In the genomic region with DNA sequence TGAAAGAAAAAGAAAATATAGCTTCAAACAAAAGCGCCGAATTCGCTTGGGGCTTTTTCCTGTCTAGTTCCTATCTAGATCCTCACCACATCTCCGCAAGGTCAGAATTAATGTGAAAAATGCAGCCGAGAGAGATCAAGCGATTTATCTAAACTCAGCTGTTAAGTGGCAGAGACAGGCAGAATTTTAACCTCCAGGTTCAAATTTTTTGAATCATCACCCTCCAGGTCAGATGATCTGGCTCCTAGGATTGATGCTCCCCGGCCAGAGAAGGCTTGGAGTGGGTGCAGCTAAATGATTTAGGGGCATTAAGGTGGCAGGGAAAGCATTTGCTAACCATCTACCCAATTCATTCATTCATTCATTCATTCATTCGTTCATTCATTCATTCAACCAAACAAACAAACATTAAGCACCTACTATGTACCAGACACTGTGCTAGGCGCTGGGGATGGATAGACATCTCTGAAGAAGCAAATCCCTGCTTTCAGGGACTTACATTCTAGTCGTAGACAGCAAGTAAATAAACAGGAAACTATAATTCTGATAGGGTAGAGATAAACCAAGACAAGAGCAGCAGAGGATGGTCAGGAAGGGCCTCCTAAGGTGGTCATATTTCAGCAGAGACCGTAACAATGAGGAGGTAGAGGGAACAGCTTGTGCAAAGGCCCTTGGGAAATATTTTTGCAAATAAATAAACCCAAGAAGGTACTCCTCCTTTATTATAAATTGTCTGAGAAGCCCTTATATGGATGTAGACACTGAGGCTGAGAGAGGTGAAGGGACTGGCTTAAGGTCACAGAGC, we compare ENCODE assay signal across 8 cellular contexts. TPM values are rescaled to one million over a fixed set of nuclear protein-coding genes. Genes with fewer than 3 reads are reported as not detected.
DNase-seq lines count a peak whose midpoint lies in the region; ATAC-seq, FAIRE-seq and TF ChIP-seq lines count a peak whose summit lies in the region.

No MANE protein-coding gene starts in this region.

- no peak for TF ChIP-seq CTCF in keratinocyte (optimal IDR thresholded peaks at IDR 0.05 in 1 of 3, IDR thresholded peaks at IDR 0.05 in 1 of 3, conservative IDR thresholded peaks at IDR 0.05 in 1 of 3; ENCODE audit: extremely low read depth in 1 of 3, insufficient read depth in 2 of 3, low read length in 3 of 3)

- peaks cover 30% of the 10 kb centered on the region for H4K20me1 ChIP-seq in keratinocyte (ENCODE audit: control insufficient read depth, extremely low read depth, insufficient read depth, low read length)

- ATAC-seq in GM19463 (IDR thresholded peaks at IDR 0.05; ENCODE audit: unreplicated experiment) = no peak

- peaks cover 45% of the 10 kb centered on the region for H3K4me1 ChIP-seq in keratinocyte (ENCODE audit: control insufficient read depth, extremely low read depth, insufficient read depth, low read length)

- H3K79me2 ChIP-seq in keratinocyte (ENCODE audit: control insufficient read depth, insufficient read depth, low read length) = peaks cover 51% of the 10 kb centered on the region

- H3K4me1 Mint-ChIP-seq in activated CD4-positive, alpha-beta T cell treated with anti-CD3 and anti-CD28 coated beads, Interleukin-2, amount 10 ng/mL, durations not matched to agents 24 days and 14 days = peaks cover 65% of the 10 kb centered on the region
- H3K4me1 Mint-ChIP-seq in activated naive CD8-positive, alpha-beta T cell treated with anti-CD3 and anti-CD28 coated beads for 36 hours = peaks cover 55% of the 10 kb centered on the region

- no peak for DNase-seq in activated CD4-positive, alpha-beta T cell treated with anti-CD3 and anti-CD28 coated beads, Interleukin-2, amount 10 ng/mL, durations not matched to agents 24 days and 14 days
- no peak for DNase-seq in activated CD4-positive, alpha-beta T cell treated with anti-CD3 and anti-CD28 coated beads for 4 hours
- no peak for DNase-seq in activated naive CD8-positive, alpha-beta T cell treated with anti-CD3 and anti-CD28 coated beads for 36 hours
- no peak for DNase-seq in keratinocyte (ENCODE audit: low read depth, low spot score)
- no peak for DNase-seq in MV-4-11 (lab: John Stamatoyannopoulos, UW)
- DNase-seq in Kasumi-1 (lab: John Stamatoyannopoulos, UW) = no peak

- H3K36me3 Mint-ChIP-seq in activated CD4-positive, alpha-beta T cell treated with anti-CD3 and anti-CD28 coated beads, Interleukin-2, amount 10 ng/mL, durations not matched to agents 24 days and 14 days (ENCODE audit: low read depth) = peaks cover 24% of the 10 kb centered on the region
- H3K36me3 Mint-ChIP-seq in activated naive CD8-positive, alpha-beta T cell treated with anti-CD3 and anti-CD28 coated beads for 36 hours = peaks cover 33% of the 10 kb centered on the region

- no peak for FAIRE-seq in keratinocyte (lab: Jason Lieb, UNC)

- peak overlapping the region; percentile 95 for H3K9ac ChIP-seq in keratinocyte (ENCODE audit: control insufficient read depth, extremely low read depth, insufficient read depth, low read length)

- H3K4me3 ChIP-seq in keratinocyte (ENCODE audit: control insufficient read depth in 2 of 3, extremely low read depth in 1 of 3, insufficient read depth in 2 of 3, low read depth in 1 of 3, low read length in 3 of 3) = peak overlapping the region; percentile 84 to 85 (median 85)

- H3K27ac Mint-ChIP-seq in activated CD4-positive, alpha-beta T cell treated with anti-CD3 and anti-CD28 coated beads, Interleukin-2, amount 10 ng/mL, durations not matched to agents 24 days and 14 days = peak overlapping the region; percentile 97
- peak overlapping the region; percentile 97 for H3K27ac Mint-ChIP-seq in activated naive CD8-positive, alpha-beta T cell treated with anti-CD3 and anti-CD28 coated beads for 36 hours

- H3K27me3 ChIP-seq in keratinocyte (ENCODE audit: control insufficient read depth, extremely low read depth, insufficient read depth, low read length) = no peaks in the 10 kb centered on the region

- peak overlapping the region; percentile 97 for H3K4me2 ChIP-seq in keratinocyte (ENCODE audit: control insufficient read depth, extremely low read depth, insufficient read depth, low read depth, low read length)

- H3K27me3 Mint-ChIP-seq in activated CD4-positive, alpha-beta T cell treated with anti-CD3 and anti-CD28 coated beads, Interleukin-2, amount 10 ng/mL, durations not matched to agents 24 days and 14 days = no peaks in the 10 kb centered on the region
- H3K27me3 Mint-ChIP-seq in activated naive CD8-positive, alpha-beta T cell treated with anti-CD3 and anti-CD28 coated beads for 36 hours = no peaks in the 10 kb centered on the region

- H2AFZ ChIP-seq in keratinocyte (ENCODE audit: control insufficient read depth, low read length) = peak overlapping the region; percentile 92

- dilution Hi-C loops in keratinocyte (cut with MboI; ENCODE audit: extremely low pct_ligation_motif_present, low sequenced_read_pairs) = no loop called here

- peaks cover 2 to 12% of the 10 kb centered on the region in 2 experiments for H3K36me3 ChIP-seq in keratinocyte (ENCODE audit: control insufficient read depth in 2 of 2, extremely low read depth in 1 of 2, insufficient read depth in 2 of 2, low read length in 2 of 2)

- no peaks in the 10 kb centered on the region for H3K9me3 ChIP-seq in keratinocyte (ENCODE audit: control insufficient read depth, low read depth, low read length)

- H3K9me1 ChIP-seq in keratinocyte (ENCODE audit: control insufficient read depth, extremely low read depth, insufficient read depth, low read length) = peaks cover 7% of the 10 kb centered on the region

- H3K4me3 Mint-ChIP-seq in activated CD4-positive, alpha-beta T cell treated with anti-CD3 and anti-CD28 coated beads, Interleukin-2, amount 10 ng/mL, durations not matched to agents 24 days and 14 days = peak overlapping the region; percentile 98
- H3K4me3 Mint-ChIP-seq in activated naive CD8-positive, alpha-beta T cell treated with anti-CD3 and anti-CD28 coated beads for 36 hours = peak overlapping the region; percentile 92

- H3K9me3 Mint-ChIP-seq in activated CD4-positive, alpha-beta T cell treated with anti-CD3 and anti-CD28 coated beads, Interleukin-2, amount 10 ng/mL, durations not matched to agents 24 days and 14 days = no peaks in the 10 kb centered on the region
- H3K9me3 Mint-ChIP-seq in activated naive CD8-positive, alpha-beta T cell treated with anti-CD3 and anti-CD28 coated beads for 36 hours = no peaks in the 10 kb centered on the region

- H3K27ac ChIP-seq in keratinocyte (ENCODE audit: control insufficient read depth, insufficient read depth, low read length) (peak overlapping the region; percentile 87), temporal lobe (ENCODE audit: low read depth, low read length) (peak overlapping the region; percentile 93)

- intact Hi-C loops in activated CD4-positive, alpha-beta T cell treated with anti-CD3 and anti-CD28 coated beads, Interleukin-2, amount 10 ng/mL, durations not matched to agents 24 days and 14 days (cut with micrococcal nuclease) = loop anchor here (1.0 to 10.0 kb wide), 6 partner anchors 40 to 1069 kb away; a partner anchor contains a TSS

RNA-seq across cellular contexts. Expression of a gene that starts 0.7 kb away (rescaled TPM):
- total RNA-seq in activated CD4-positive, alpha-beta T cell treated with anti-CD3 and anti-CD28 coated beads, Interleukin-2, amount 10 ng/mL, durations not matched to agents 24 days and 14 days = 142 and 153 TPM in 2 replicates
- 100 to 1,000 TPM; 150 to 156 TPM for total RNA-seq in activated naive CD8-positive, alpha-beta T cell treated with anti-CD3 and anti-CD28 coated beads for 36 hours
- 61.8 to 155 TPM (median 117 TPM) in 3 replicates for polyA plus RNA-seq in keratinocyte
- polyA plus RNA-seq in keratinocyte (2011; ENCODE audit: low read depth) = 233 TPM
- 146 and 182 TPM in 2 replicates for polyA plus RNA-seq in keratinocyte (2011; cell fraction: cytosol; rRNA removed)
- 132 and 143 TPM in 2 replicates for polyA plus RNA-seq in keratinocyte (2011; cell fraction: nucleus; rRNA removed)
- 92.0 and 131 TPM in 2 replicates for polyA plus RNA-seq in keratinocyte (2012; ENCODE audit: low replicate concordance)
- polyA minus RNA-seq in keratinocyte = 32.3 to 92.9 TPM (median 62.0 TPM) in 3 replicates
- 37.2 TPM for polyA minus RNA-seq in keratinocyte (2011; cell fraction: cytosol; rRNA and poly(A)+ RNA removed)
- polyA minus RNA-seq in keratinocyte (2011; cell fraction: nucleus; rRNA and poly(A)+ RNA removed) = 32.3 and 62.8 TPM in 2 replicates
- total RNA-seq in temporal lobe = 38.4 TPM

RNA-seq across cellular contexts. Expression of a gene that starts 39.9 kb away (rescaled TPM):
- total RNA-seq in activated CD4-positive, alpha-beta T cell treated with anti-CD3 and anti-CD28 coated beads, Interleukin-2, amount 10 ng/mL, durations not matched to agents 24 days and 14 days = 26.3 and 30.2 TPM in 2 replicates
- total RNA-seq in activated naive CD8-positive, alpha-beta T cell treated with anti-CD3 and anti-CD28 coated beads for 36 hours = 10 to 100 TPM; 17.4 to 19.3 TPM
- 48.7 to 77.3 TPM (median 62.3 TPM) in 3 replicates for polyA plus RNA-seq in keratinocyte
- 33.8 TPM for polyA plus RNA-seq in keratinocyte (2011; ENCODE audit: low read depth)
- polyA plus RNA-seq in keratinocyte (2011; cell fraction: cytosol; rRNA removed) = 70.2 and 70.3 TPM in 2 replicates
- polyA plus RNA-seq in keratinocyte (2011; cell fraction: nucleus; rRNA removed) = 95.5 and 103 TPM in 2 replicates
- 45.3 and 52.4 TPM in 2 replicates for polyA plus RNA-seq in keratinocyte (2012; ENCODE audit: low replicate concordance)
- polyA minus RNA-seq in keratinocyte = 117 to 209 TPM (median 146 TPM) in 3 replicates
- 103 TPM for polyA minus RNA-seq in keratinocyte (2011; cell fraction: cytosol; rRNA and poly(A)+ RNA removed)
- polyA minus RNA-seq in keratinocyte (2011; cell fraction: nucleus; rRNA and poly(A)+ RNA removed) = 42.4 and 47.5 TPM in 2 replicates
- total RNA-seq in temporal lobe = 6.6 TPM
